Comparison of ENCODE assay signal across 21 cellular contexts in the genomic region with DNA sequence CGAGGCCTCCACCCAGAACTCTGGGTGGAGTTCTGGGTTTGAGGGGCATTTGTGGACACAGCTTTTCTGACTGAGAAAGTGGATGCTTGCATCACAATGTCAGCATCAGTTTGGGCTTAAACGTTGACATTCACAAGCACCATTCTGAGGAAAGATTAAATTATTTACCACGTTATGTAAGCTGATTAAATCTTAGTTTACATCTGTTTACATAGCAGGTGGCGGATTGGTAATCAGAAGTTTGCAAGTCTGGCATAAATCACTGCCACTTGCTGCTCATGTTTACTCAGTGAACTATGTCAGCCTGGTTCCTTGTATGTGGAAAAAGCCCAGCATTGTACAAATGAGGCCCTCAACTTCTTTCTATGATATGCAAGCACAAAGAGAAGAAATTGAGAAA.
"Had no signal": no experiment of that assay in that cellular context is flagged by ENCODE, and none has a peak within 500 bp of the region (broad histone marks: within the 10 kb centered on the region; RNA-seq: fewer than 3 reads in every experiment).

No MANE protein-coding gene starts in this region.

- H3K27ac ChIP-seq: esophagus squamous epithelium, gastroesophageal sphincter, left ventricle myocardium inferior, neutrophil, psoas muscle, right lobe of liver, tibial artery, upper lobe of right lung, vagina had no signal

- H3K27ac Mint-ChIP-seq: immature natural killer cell; naive B cell; nephron; stimulated activated memory B cell treated with anti-CD40 and anti-IgM and Interleukin-4, amounts not matched to agents 10 μg/mL and 1 μg/mL and 100 μg/mL, for 72 hours; stimulated activated naive CD8-positive, alpha-beta T cell treated with anti-CD3 and anti-CD28 coated beads, Interleukin-15, Interleukin-2, amounts not matched to agents 100 ng/mL and 50 ng/mL, for 24 hours had no signal

- H3K27me3 ChIP-seq: esophagus squamous epithelium, neutrophil, right lobe of liver, tibial artery, upper lobe of right lung, vagina had no signal

- H3K4me3 ChIP-seq: esophagus squamous epithelium, gastroesophageal sphincter, left ventricle myocardium inferior, lung, psoas muscle, right lobe of liver, tibial artery, upper lobe of right lung, vagina had no signal

- H3K4me1 ChIP-seq: esophagus squamous epithelium, gastroesophageal sphincter, left ventricle myocardium inferior, psoas muscle, tibial artery, upper lobe of right lung, vagina had no signal

- H3K9me3 Mint-ChIP-seq: nephron; stimulated activated memory B cell treated with anti-CD40 and anti-IgM and Interleukin-4, amounts not matched to agents 10 μg/mL and 1 μg/mL and 100 μg/mL, for 72 hours; stimulated activated naive CD8-positive, alpha-beta T cell treated with anti-CD3 and anti-CD28 coated beads, Interleukin-15, Interleukin-2, amounts not matched to agents 100 ng/mL and 50 ng/mL, for 24 hours had no signal

- H3K4me3 Mint-ChIP-seq: immature natural killer cell; naive B cell; nephron; stimulated activated memory B cell treated with anti-CD40 and anti-IgM and Interleukin-4, amounts not matched to agents 10 μg/mL and 1 μg/mL and 100 μg/mL, for 72 hours; stimulated activated naive CD8-positive, alpha-beta T cell treated with anti-CD3 and anti-CD28 coated beads, Interleukin-15, Interleukin-2, amounts not matched to agents 100 ng/mL and 50 ng/mL, for 24 hours had no signal

- H3K36me3 ChIP-seq: esophagus squamous epithelium, gastroesophageal sphincter, left ventricle myocardium inferior, neutrophil, right lobe of liver, tibial artery, upper lobe of right lung, vagina had no signal

- ATAC-seq: gastroesophageal sphincter; psoas muscle; stimulated activated memory B cell treated with anti-CD40 and anti-IgM and Interleukin-4, amounts not matched to agents 10 μg/mL and 1 μg/mL and 100 μg/mL, for 72 hours; upper lobe of right lung had no signal

- H3K27me3 Mint-ChIP-seq: stimulated activated naive CD8-positive, alpha-beta T cell treated with anti-CD3 and anti-CD28 coated beads, Interleukin-15, Interleukin-2, amounts not matched to agents 100 ng/mL and 50 ng/mL, for 24 hours had no signal

- H3K9me3 ChIP-seq: esophagus squamous epithelium, gastroesophageal sphincter, left ventricle myocardium inferior, neutrophil, psoas muscle, right lobe of liver, tibial artery, upper lobe of right lung, vagina had no signal

- DNase-seq: dermis blood vessel endothelial cell; esophagus squamous epithelium; foreskin fibroblast; immature natural killer cell; left ventricle myocardium inferior; mesenchymal stem cell; midbrain; naive B cell; psoas muscle; retina; right lobe of liver; stimulated activated CD4-positive, alpha-beta T cell treated with anti-CD3 and anti-CD28 coated beads, Interleukin-4, amount 100 ng/mL, for 24 hours; tibial artery; upper lobe of right lung had no signal

- H3K36me3 Mint-ChIP-seq: immature natural killer cell; naive B cell; stimulated activated memory B cell treated with anti-CD40 and anti-IgM and Interleukin-4, amounts not matched to agents 10 μg/mL and 1 μg/mL and 100 μg/mL, for 72 hours had no signal

- H3K4me1 Mint-ChIP-seq: immature natural killer cell; naive B cell; nephron; stimulated activated memory B cell treated with anti-CD40 and anti-IgM and Interleukin-4, amounts not matched to agents 10 μg/mL and 1 μg/mL and 100 μg/mL, for 72 hours had no signal
